ENCODE assay signal across 8 cellular contexts in genomic region chr19:46859637-46860124, GRCh38. TPM values are rescaled to one million over a fixed set of nuclear protein-coding genes. Genes with fewer than 3 reads are reported as not detected.
A peak's percentile ranks its signal among the peaks of the same experiment; 100 is the strongest.
DNase-seq lines count a peak whose midpoint lies in the region; ATAC-seq and TF ChIP-seq lines count a peak whose summit lies in the region.

No MANE protein-coding gene starts in this region.

- TF ChIP-seq CTCF in WI38 (IDR thresholded peaks at IDR 0.05; ENCODE audit: low read depth, low read length): no peak
- no peak for TF ChIP-seq CTCF in cardiac muscle cell (IDR thresholded peaks at IDR 0.05; ENCODE audit: low read depth, low read length)

- H3K27me3 ChIP-seq in MG63 (no peaks in the 10 kb centered on the region), cardiac muscle cell (no peaks in the 10 kb centered on the region)

- H3K36me3 ChIP-seq in MG63 (peaks cover 5% of the 10 kb centered on the region), cardiac muscle cell (no peaks in the 10 kb centered on the region)

- H3K4me3 ChIP-seq in MG63 (peak overlapping the region; percentile 82), WI38 (ENCODE audit: low read depth, low read length) (peak overlapping the region; percentile 39), cardiac muscle cell (peak overlapping the region; percentile 29)

- H3K27ac ChIP-seq in cardiac muscle cell: peak overlapping the region; percentile 82

- intact Hi-C loops in sciatic nerve (cut with DNase I): loop anchor here (5.0 kb wide), 1 partner anchor 133 kb away; no protein-coding TSS in a partner anchor

- peaks cover 24% of the 10 kb centered on the region for H3K4me1 ChIP-seq in cardiac muscle cell (ENCODE audit: low read depth)

- ATAC-seq in GM19452 (IDR thresholded peaks at IDR 0.05; ENCODE audit: unreplicated experiment) (peak; percentile 7), sciatic nerve (peak; percentile 5), GM19035 (IDR thresholded peaks at IDR 0.05; ENCODE audit: unreplicated experiment) (no peak), GM21360 (IDR thresholded peaks at IDR 0.05; ENCODE audit: unreplicated experiment) (no peak)

- DNase-seq in MG63 (peak; percentile 89), cardiac muscle cell (ENCODE audit: low read depth in 1 of 2, low spot score in 1 of 2) (no peak), sciatic nerve (ENCODE audit: low spot score) (peak; percentile 92), activated gamma-delta T cell treated with Interleukin-2 at 50 U/mL for 16 hours (no peak)

- H3K9me3 ChIP-seq in MG63: no peaks in the 10 kb centered on the region
- H3K9me3 ChIP-seq in cardiac muscle cell (ENCODE audit: low read depth): no peaks in the 10 kb centered on the region

RNA-seq across cellular contexts. Expression of gene ARHGAP35, which starts 1.1 kb away (rescaled TPM):
- 7.8 and 14.7 TPM in 2 replicates for total RNA-seq in MG63 (2014; rRNA removed; shearing (Covaris generic); ENCODE audit: low replicate concordance)
- total RNA-seq in cardiac muscle cell (31.6 and 36.9 TPM in 2 replicates), sciatic nerve (67.0 TPM)
- polyA plus RNA-seq in cardiac muscle cell: 15.9 and 19.8 TPM in 2 replicates

RNA-seq across cellular contexts. Expression of gene AP2S1, which starts 9.0 kb away (rescaled TPM):
- total RNA-seq in MG63 (2014; rRNA removed; shearing (Covaris generic); ENCODE audit: low replicate concordance): 216 and 390 TPM in 2 replicates
- total RNA-seq in cardiac muscle cell (76.5 and 139 TPM in 2 replicates), sciatic nerve (59.7 TPM)
- 206 and 260 TPM in 2 replicates for polyA plus RNA-seq in cardiac muscle cell

Comparison
In these comparisons a context has a peak if more than half of its experiments do, and no peak if none do; other contexts are left out.
1. ATAC-seq: peak in GM19452 (single experiment) and sciatic nerve (single experiment); none in GM19035 (single experiment) and GM21360 (single experiment).
2. DNase-seq: peak in MG63 (single experiment) and sciatic nerve (single experiment); none in cardiac muscle cell (0 of 2) and activated gamma-delta T cell treated with Interleukin-2 at 50 U/mL for 16 hours (single experiment).
3. H3K4me3 ChIP-seq: peak in every context shown above with its lines; median percentile 82 in MG63; 39 in WI38; 29 in cardiac muscle cell.